ENCODE assay signal across 8 cellular contexts in genomic region chr4:98658287-98659105, GRCh38. TPM values are rescaled to one million over a fixed set of nuclear protein-coding genes. Genes with fewer than 3 reads are reported as not detected.
A peak's percentile ranks its signal among the peaks of the same experiment; 100 is the strongest.
DNase-seq lines count a peak whose midpoint lies in the region; ATAC-seq and TF ChIP-seq lines count a peak whose summit lies in the region.

Gene TSPAN5 (minus strand): TSS chr4:98658611.

- no peaks in the 10 kb centered on the region for H3K9me3 ChIP-seq in neural progenitor cell (ENCODE audit: low read depth)
- no peaks in the 10 kb centered on the region for H3K9me3 ChIP-seq in stomach

- H3K36me3 ChIP-seq in neural progenitor cell (no peaks in the 10 kb centered on the region), stomach (no peaks in the 10 kb centered on the region)

- peaks cover 39% of the 10 kb centered on the region for H3K79me2 ChIP-seq in neural progenitor cell (ENCODE audit: low read depth)

- no peak within 1 kb of the TSS for H3K9ac ChIP-seq in neural progenitor cell

- H3K9me3 Mint-ChIP-seq in neural progenitor cell = peaks cover 6% of the 10 kb centered on the region

- intact Hi-C loops in stomach (cut with DNase I; ENCODE audit: low total_unique reads) = no loop called here

- peaks cover 9% of the 10 kb centered on the region for H3K27me3 Mint-ChIP-seq in neural progenitor cell (ENCODE audit: insufficient read depth, low read depth)

- H3K4me3 ChIP-seq in neural progenitor cell (peak within 1 kb of the TSS; percentile 80), stomach (peak within 1 kb of the TSS; percentile 70 to 94 (median 78))

- ATAC-seq in GM21528 (IDR thresholded peaks at IDR 0.05; ENCODE audit: low FRiP score, unreplicated experiment) = peak; percentile 78
- ATAC-seq in foreskin keratinocyte = peak; percentile 68

- no peaks in the 10 kb centered on the region for H3K27me3 ChIP-seq in foreskin keratinocyte
- peaks cover 20% of the 10 kb centered on the region for H3K27me3 ChIP-seq in neural progenitor cell
- H3K27me3 ChIP-seq in stomach = peaks cover 0 to 10% (median 0%) of the 10 kb centered on the region in 3 donors

- H4K20me1 ChIP-seq in neural progenitor cell (ENCODE audit: low read depth) = peaks cover 29% of the 10 kb centered on the region

- WGBS in stomach, 5 donors = 0 to 1% (median 1%) methylated on average over 11 to 111 of the region's 113 CpGs

- peaks cover 57% of the 10 kb centered on the region for H3F3A ChIP-seq in neural progenitor cell (ENCODE audit: low read depth)

- DNase-seq in DMS 273 treated with DMSO at 0.1 percent for 48 hours (lab: John Stamatoyannopoulos, UW) = peak; percentile 46
- DNase-seq in HuH-7.5 (ENCODE audit: low spot score) = peak; percentile 61
- DNase-seq in SK-N-DZ (ENCODE audit: low spot score) = peak; percentile 83
- DNase-seq in activated gamma-delta T cell treated with anti-CD3 and anti-CD28 coated beads, Interleukin-2, amount 50 U/mL, for 16 hours (ENCODE audit: low read depth) = peak; percentile 74
- peak in 1 of 2 donors; percentile 49 for DNase-seq in foreskin keratinocyte
- peak; percentile 95 for DNase-seq in neural progenitor cell (ENCODE audit: low spot score)
- DNase-seq in stomach = peak; percentile 81

- H3K4me1 Mint-ChIP-seq in neural progenitor cell = peaks cover 58% of the 10 kb centered on the region

- H3K4me1 ChIP-seq in foreskin keratinocyte (peaks cover 48% of the 10 kb centered on the region), neural progenitor cell (peaks cover 51% of the 10 kb centered on the region), stomach (peaks cover 19 to 76% (median 54%) of the 10 kb centered on the region in 4 donors)

- H3K36me3 Mint-ChIP-seq in neural progenitor cell = peaks cover 9% of the 10 kb centered on the region

- H3K27ac Mint-ChIP-seq in neural progenitor cell = peak within 1 kb of the TSS; percentile 21

- peak within 1 kb of the TSS; percentile 90 for H2AFZ ChIP-seq in neural progenitor cell (replicated peaks)

- H3K27ac ChIP-seq in foreskin keratinocyte = peak within 1 kb of the TSS; percentile 33
- H3K27ac ChIP-seq in neural progenitor cell = peak within 1 kb of the TSS; percentile 46
- peak within 1 kb of the TSS; percentile 75 to 88 (median 80) for H3K27ac ChIP-seq in stomach

- peak within 1 kb of the TSS; percentile 80 for H3K4me2 ChIP-seq in neural progenitor cell

- TF ChIP-seq CTCF in foreskin keratinocyte (conservative IDR thresholded peaks at IDR 0.05) = no peak
- TF ChIP-seq CTCF in neural progenitor cell (IDR thresholded peaks at IDR 0.05) = no peak
- TF ChIP-seq CTCF in stomach (IDR thresholded peaks at IDR 0.05) = no peak

- no peak for TF ChIP-seq POLR2A in stomach (IDR thresholded peaks at IDR 0.05)

- no peak for TF ChIP-seq EP300 in stomach (IDR thresholded peaks at IDR 0.05)

- H3K4me3 Mint-ChIP-seq in neural progenitor cell = peak within 1 kb of the TSS; percentile 94

RNA-seq across cellular contexts. Expression of gene TSPAN5, which starts in this region (rescaled TPM):
- 17.7 and 22.3 TPM in 2 replicates for polyA plus RNA-seq in SK-N-DZ (2014; cell fraction: cytosol; rRNA removed)
- polyA plus RNA-seq in SK-N-DZ (2014; cell fraction: nucleus; rRNA removed) = 10.8 and 19.3 TPM in 2 replicates
- total RNA-seq in foreskin keratinocyte = 46.6 and 51.9 TPM in 2 replicates
- polyA plus RNA-seq in foreskin keratinocyte = 31.7 and 32.7 TPM in 2 replicates
- 31.7 and 34.9 TPM in 2 replicates for total RNA-seq in neural progenitor cell (ENCODE audit: low replicate concordance)
- total RNA-seq in stomach = 10 to 100 TPM in 3 of 5 donors, 1 to 10 TPM in 2; 7.5 to 90.2 (median 18.1) TPM
- 1 to 10 TPM; 1.6 to 5.3 (median 2.9) TPM for polyA plus RNA-seq in stomach
